In genomic region chr2:216445489-216445888, GRCh38 we compare ENCODE assay signal across 10 cellular contexts.
"Had no signal": no experiment of that assay in that cellular context is flagged by ENCODE, and none has a peak within 500 bp of the region (broad histone marks: within the 10 kb centered on the region; RNA-seq: fewer than 3 reads in every experiment).

No MANE protein-coding gene starts in this region.

- H3K27ac Mint-ChIP-seq: activated CD4-positive, alpha-beta T cell treated with anti-CD3 and anti-CD28 coated beads, Interleukin-2, amount 10 ng/mL, durations not matched to agents 7 days and 5 days; dendritic cell treated with granulocyte-macrophage colony-stimulating factor and Interleukin-4, amounts not matched to agents 40 ng/mL and 50 ng/mL, for 4 days; endodermal cell; type B pancreatic cell had no signal

- DNase-seq: activated CD4-positive, alpha-beta T cell treated with anti-CD3 and anti-CD28 coated beads, Interleukin-2, amount 10 ng/mL, durations not matched to agents 7 days and 5 days; activated CD4-positive, CD25-positive, alpha-beta regulatory T cell; activated naive CD4-positive, alpha-beta T cell treated with anti-CD3 and anti-CD28 coated beads, Interleukin-2, amount 50 U/mL, for 16 hours; adrenal gland; cerebellar nuclear complex; endodermal cell; stimulated activated CD4-positive, alpha-beta T cell treated with anti-CD3 and anti-CD28 coated beads, Interleukin-2, amount 100 ng/mL, for 48 hours; stimulated activated naive CD8-positive, alpha-beta T cell treated with anti-CD3 and anti-CD28 coated beads, Interleukin-15, Interleukin-2, amounts not matched to agents 100 U/mL and 50 U/mL, for 24 hours had no signal

- H3K9me3 Mint-ChIP-seq: type B pancreatic cell had no signal

- H3K4me1 Mint-ChIP-seq: activated CD4-positive, alpha-beta T cell treated with anti-CD3 and anti-CD28 coated beads, Interleukin-2, amount 10 ng/mL, durations not matched to agents 7 days and 5 days; endodermal cell had no signal

- ATAC-seq: stimulated activated naive CD8-positive, alpha-beta T cell treated with anti-CD3 and anti-CD28 coated beads, Interleukin-15, Interleukin-2, amounts not matched to agents 100 U/mL and 50 U/mL, for 24 hours had no signal

- H3K27me3 Mint-ChIP-seq: activated CD4-positive, alpha-beta T cell treated with anti-CD3 and anti-CD28 coated beads, Interleukin-2, amount 10 ng/mL, durations not matched to agents 7 days and 5 days; dendritic cell treated with granulocyte-macrophage colony-stimulating factor and Interleukin-4, amounts not matched to agents 40 ng/mL and 50 ng/mL, for 4 days; type B pancreatic cell had no signal

- H3K4me3 Mint-ChIP-seq: activated CD4-positive, alpha-beta T cell treated with anti-CD3 and anti-CD28 coated beads, Interleukin-2, amount 10 ng/mL, durations not matched to agents 7 days and 5 days; dendritic cell treated with granulocyte-macrophage colony-stimulating factor and Interleukin-4, amounts not matched to agents 40 ng/mL and 50 ng/mL, for 4 days; endodermal cell; type B pancreatic cell had no signal
